ENCODE assay signal across 15 cellular contexts in genomic region chr9:136899196-136899595, GRCh38. TPM values are rescaled to one million over a fixed set of nuclear protein-coding genes. Genes with fewer than 3 reads are reported as not detected.
A peak's percentile ranks its signal among the peaks of the same experiment; 100 is the strongest.
DNase-seq lines count a peak whose midpoint lies in the region; ATAC-seq and TF ChIP-seq lines count a peak whose summit lies in the region.
"Had no signal": no experiment of that assay in that cellular context is flagged by ENCODE, and none has a peak within 500 bp of the region (broad histone marks: within the 10 kb centered on the region; RNA-seq: fewer than 3 reads in every experiment).

No MANE protein-coding gene starts in this region.

- no peak overlapping the region for H3K4me2 ChIP-seq in PC-3 (ENCODE audit: low read length)

- H3K4me3 Mint-ChIP-seq in CD4-positive, alpha-beta T cell, result no peak overlapping the region

- H3K36me3 ChIP-seq in colonic mucosa (no peaks in the 10 kb centered on the region), PC-3 (ENCODE audit: low read depth, low read length) (no peaks in the 10 kb centered on the region; the same call in 1 of the 2 replicates)

- no TSS peak for BruUV-seq in PC-3 (replicated peaks; lab: Mats Ljungman, UMichigan)

- no peaks in the 10 kb centered on the region for H4K20me1 ChIP-seq in PC-3 (ENCODE audit: low read length)

- H3K9me2 ChIP-seq in PC-3 (replicated peaks; ENCODE audit: low read length), result no peaks in the 10 kb centered on the region

- peaks cover 20% of the 10 kb centered on the region for H3K79me2 ChIP-seq in PC-3 (ENCODE audit: low read length)

- CTCF ChIA-PET in CD4-positive, alpha-beta T cell (lab: Charles Lee), result interaction anchor here (0.8 kb wide), 1 partner anchor 57 kb away, joined by 3 read pairs; the partner anchor contains the start of gene AJM1
- CTCF ChIA-PET in PC-3 (lab: Charles Lee), result interaction anchor here (0.7 kb wide), 1 partner anchor 171 kb away, joined by 3 read pairs; no protein-coding TSS in a partner anchor

- TF ChIP-seq CTCF in CD4-positive, alpha-beta T cell (IDR thresholded peaks at IDR 0.05), result no peak
- TF ChIP-seq CTCF in colonic mucosa (IDR thresholded peaks at IDR 0.05), result no peak
- no peak for TF ChIP-seq CTCF in PC-3 (conservative IDR thresholded peaks at IDR 0.05; ENCODE audit: low read depth, low read length)

- H3K36me3 Mint-ChIP-seq in CD4-positive, alpha-beta T cell (ENCODE audit: low read depth), result peaks cover 37% of the 10 kb centered on the region

- H3K9me3 Mint-ChIP-seq in CD4-positive, alpha-beta T cell, result no peaks in the 10 kb centered on the region

- no peak overlapping the region for H3K27ac ChIP-seq in CD4-positive, alpha-beta T cell (ENCODE audit: low read depth, low read length)
- H3K27ac ChIP-seq in colonic mucosa (peak overlapping the region; percentile 99), PC-3 (ENCODE audit: low read length) (no peak overlapping the region)
- H3K27ac ChIP-seq: coronary artery, gastroesophageal sphincter, parathyroid adenoma had no signal

- no peak for ATAC-seq in CD4-positive, alpha-beta T cell (ENCODE audit: poor library complexity)
- ATAC-seq in GM18505 (IDR thresholded peaks at IDR 0.05; ENCODE audit: unreplicated experiment) (no peak), HG03045 (IDR thresholded peaks at IDR 0.05; ENCODE audit: unreplicated experiment) (peak; percentile 41), PC-3 (no peak)
- ATAC-seq: gastroesophageal sphincter had no signal

- H3K9ac ChIP-seq in colonic mucosa (ENCODE audit: low read depth in 2 of 2, low read length in 2 of 2) (peak overlapping the region; percentile 26 to 76), PC-3 (ENCODE audit: low read length) (no peak overlapping the region)
- H3K9ac ChIP-seq: parathyroid adenoma had no signal

- POLR2A ChIA-PET in CD4-positive, alpha-beta T cell (lab: Charles Lee), result no interaction called here
- POLR2A ChIA-PET in PC-3 (lab: Charles Lee; ENCODE audit: unreplicated experiment), result no interaction called here

- peaks cover 4% of the 10 kb centered on the region for H3F3A ChIP-seq in PC-3 (ENCODE audit: low read length, unreplicated experiment)

- H3K27me3 ChIP-seq in CD4-positive, alpha-beta T cell (ENCODE audit: control insufficient read depth, insufficient read depth, low read length), result no peaks in the 10 kb centered on the region
- H3K27me3 ChIP-seq in colonic mucosa (no peaks in the 10 kb centered on the region), PC-3 (ENCODE audit: low read length) (no peaks in the 10 kb centered on the region)
- H3K27me3 ChIP-seq: gastroesophageal sphincter had no signal

- TF ChIP-seq POLR2A in GM18505 (IDR thresholded peaks at IDR 0.05; ENCODE audit: borderline replicate concordance, extremely low read depth, insufficient read depth, insufficient read length), result peak; percentile 12

- intact Hi-C loops in CD4-positive, alpha-beta T cell (cut with DNase I, micrococcal nuclease), result no loop called here
- intact Hi-C loops in colonic mucosa (cut with DNase I), result no loop called here
- intact Hi-C loops in PC-3 (cut with micrococcal nuclease), result no loop called here

- H2AFZ ChIP-seq in PC-3 (ENCODE audit: low read length), result no peak overlapping the region
- H2AFZ ChIP-seq: parathyroid adenoma had no signal

- H3K9me3 ChIP-seq in CD4-positive, alpha-beta T cell (ENCODE audit: control insufficient read depth, low read length), result no peaks in the 10 kb centered on the region
- H3K9me3 ChIP-seq in colonic mucosa, result no peaks in the 10 kb centered on the region
- no peaks in the 10 kb centered on the region for H3K9me3 ChIP-seq in PC-3 (ENCODE audit: low read length)
- H3K9me3 ChIP-seq: gastroesophageal sphincter had no signal

- H3K27ac Mint-ChIP-seq in CD4-positive, alpha-beta T cell, result peak overlapping the region; percentile 44

- H3K4me1 ChIP-seq in colonic mucosa, result peaks cover 29% of the 10 kb centered on the region
- peaks cover 31% of the 10 kb centered on the region for H3K4me1 ChIP-seq in PC-3 (ENCODE audit: insufficient read depth, low read length)

- no peak overlapping the region for H3K4me3 ChIP-seq in colonic mucosa
- no peak overlapping the region for H3K4me3 ChIP-seq in PC-3 (ENCODE audit: low read length)
- H3K4me3 ChIP-seq: coronary artery, gastroesophageal sphincter had no signal

- H3K4me1 Mint-ChIP-seq in CD4-positive, alpha-beta T cell (ENCODE audit: low read depth), result peaks cover 39% of the 10 kb centered on the region

- no peak for DNase-seq in CD4-positive, alpha-beta T cell
- peak; percentile 68 for DNase-seq in colonic mucosa
- DNase-seq in 8988T, result no peak
- no peak for DNase-seq in amniotic stem cell (lab: John Stamatoyannopoulos, UW)
- no peak for DNase-seq in activated gamma-delta T cell treated with Interleukin-2 at 50 U/mL for 16 hours
- DNase-seq in PC-3, result no peak
- DNase-seq: Karpas-422; stimulated activated CD4-positive, alpha-beta T cell treated with anti-CD3 and anti-CD28 coated beads, Interleukin-4, amount 100 ng/mL, for 1 hour had no signal

- no peaks in the 10 kb centered on the region for H3K27me3 Mint-ChIP-seq in CD4-positive, alpha-beta T cell

RNA-seq across cellular contexts. Expression of gene TRAF2, which starts 12.9 kb away (rescaled TPM):
- total RNA-seq in CD4-positive, alpha-beta T cell, result 10 to 100 TPM; 10.6 to 11.6 TPM
- total RNA-seq in colonic mucosa (10 to 100 TPM; 22.4 to 50.6 TPM), PC-3 (2014; rRNA removed) (11.5 and 25.4 TPM in 2 replicates)

RNA-seq across cellular contexts. Expression of gene EDF1, which starts 33.1 kb away (rescaled TPM):
- 100 to 1,000 TPM; 215 to 220 TPM for total RNA-seq in CD4-positive, alpha-beta T cell
- 100 to 1,000 TPM; 442 to 494 TPM for total RNA-seq in colonic mucosa
- total RNA-seq in PC-3 (2014; rRNA removed), result 544 and 562 TPM in 2 replicates

RNA-seq across cellular contexts. Expression of gene FBXW5, which starts 45.3 kb away (rescaled TPM):
- 10 to 100 TPM; 41.0 to 41.7 TPM for total RNA-seq in CD4-positive, alpha-beta T cell
- 100 to 1,000 TPM; 162 to 174 TPM for total RNA-seq in colonic mucosa
- 138 and 159 TPM in 2 replicates for total RNA-seq in PC-3 (2014; rRNA removed)

RNA-seq across cellular contexts. Expression of gene C8G, which starts 45.8 kb away (rescaled TPM):
- not detected for total RNA-seq in CD4-positive, alpha-beta T cell
- total RNA-seq in colonic mucosa, result 10 to 100 TPM in 1 of 2 donors, 1 to 10 TPM in 1; 5.3 to 11.9 TPM
- total RNA-seq in PC-3 (2014; rRNA removed), result 0.77 TPM in 1 of 2 replicates, not detected in the other
- total RNA-seq: gastroesophageal sphincter, lower leg skin, RPMI7951 had no signal

RNA-seq across cellular contexts. Expression of gene MAMDC4, which starts 47.0 kb away (rescaled TPM):
- total RNA-seq in CD4-positive, alpha-beta T cell, result 1 to 10 TPM; 2.2 to 3.4 TPM
- total RNA-seq in colonic mucosa (10 to 100 TPM; 11.0 to 61.7 TPM), PC-3 (2014; rRNA removed) (3.0 and 5.3 TPM in 2 replicates)
